ENCODE assay signal across 21 cellular contexts in genomic region chr6:143754204-143754603, GRCh38.
"Had no signal": no experiment of that assay in that cellular context is flagged by ENCODE, and none has a peak within 500 bp of the region (broad histone marks: within the 10 kb centered on the region; RNA-seq: fewer than 3 reads in every experiment).

No MANE protein-coding gene starts in this region.

- H3K27ac ChIP-seq: body of pancreas, dorsolateral prefrontal cortex, epithelial cell of prostate, gastrocnemius medialis, lower lobe of right lung, skin epidermis had no signal

- H3K9me3 ChIP-seq: body of pancreas, gastrocnemius medialis, lower lobe of right lung had no signal

- H3K27me3 ChIP-seq: body of pancreas, dorsolateral prefrontal cortex, gastrocnemius medialis had no signal

- ATAC-seq: body of pancreas; SK-N-SH treated with all-trans-retinoic acid at 6 μM for 48 hours; stimulated activated naive CD8-positive, alpha-beta T cell treated with anti-CD3 and anti-CD28 coated beads, Interleukin-15, amount 100 ng/mL, for 72 hours; T-cell; WTC11 had no signal

- H3K36me3 ChIP-seq: gastrocnemius medialis had no signal

- H3K4me3 ChIP-seq: body of pancreas, dorsolateral prefrontal cortex, gastrocnemius medialis, lower lobe of right lung, skin epidermis had no signal

- H3K4me1 ChIP-seq: body of pancreas had no signal

- DNase-seq: activated CD4-positive, alpha-beta memory T cell treated with anti-CD3 and anti-CD28 coated beads for 36 hours; activated CD4-positive, alpha-beta T cell treated with anti-CD3 and anti-CD28 coated beads for 4 hours; activated gamma-delta T cell treated with Interleukin-2 at 50 U/mL for 16 hours; activated T-cell treated with anti-CD3 and anti-CD28 coated beads for 4 hours; amygdala; caudate nucleus; dorsolateral prefrontal cortex; gastrocnemius medialis; head of caudate nucleus; lower lobe of right lung; nucleus accumbens; retina; stimulated activated CD4-positive, alpha-beta T cell treated with anti-CD3 and anti-CD28 coated beads, Interleukin-15, amount 100 ng/mL, for 24 hours; stimulated activated CD4-positive, alpha-beta T cell treated with anti-CD3 and anti-CD28 coated beads, Interleukin-2, amount 100 ng/mL, for 48 hours; stimulated activated naive CD8-positive, alpha-beta T cell treated with anti-CD3 and anti-CD28 coated beads, Interleukin-15, amount 100 ng/mL, for 72 hours; T-cell had no signal
